ENCODE assay signal across 35 cellular contexts in the genomic region with DNA sequence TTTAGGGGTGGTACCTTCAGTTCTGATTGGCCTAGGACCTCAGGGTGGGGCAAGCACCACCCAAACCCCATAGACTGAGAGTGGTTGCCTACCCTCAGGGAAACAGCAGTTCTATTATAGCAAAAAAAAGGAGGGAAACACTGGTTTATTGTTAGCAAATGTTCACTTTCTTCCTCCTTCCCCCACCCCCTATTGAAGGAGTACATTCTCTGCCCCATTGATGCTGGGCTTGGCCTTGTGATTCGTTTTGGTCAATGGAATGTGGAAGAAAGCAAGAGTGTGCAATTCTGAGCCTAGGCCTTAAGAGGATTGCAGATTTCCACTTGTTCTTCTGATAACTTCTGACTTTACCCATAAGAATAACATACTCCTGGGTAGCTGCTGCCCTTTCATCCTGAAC.
"Had no signal": no experiment of that assay in that cellular context is flagged by ENCODE, and none has a peak within 500 bp of the region (broad histone marks: within the 10 kb centered on the region; RNA-seq: fewer than 3 reads in every experiment).

No MANE protein-coding gene starts in this region.

- ATAC-seq: activated CD8-positive, alpha-beta memory T cell treated with anti-CD3 and anti-CD28 coated beads, Interleukin-2, amount 10 ng/mL, durations not matched to agents 7 days and 5 days; PC-3; Right ventricle myocardium inferior had no signal

- H3K27ac Mint-ChIP-seq: activated B cell treated with CpG ODN at 0.5 μM for 24 hours; activated CD4-positive, alpha-beta memory T cell treated with anti-CD3 and anti-CD28 coated beads, Interleukin-2, amount 10 ng/mL, durations not matched to agents 7 days and 5 days; activated CD8-positive, alpha-beta memory T cell treated with anti-CD3 and anti-CD28 coated beads, Interleukin-2, amount 10 ng/mL, durations not matched to agents 7 days and 5 days; activated naive CD8-positive, alpha-beta T cell treated with anti-CD3 and anti-CD28 coated beads for 36 hours had no signal

- H3K9me3 Mint-ChIP-seq: activated CD4-positive, alpha-beta memory T cell treated with anti-CD3 and anti-CD28 coated beads, Interleukin-2, amount 10 ng/mL, durations not matched to agents 7 days and 5 days; activated naive CD8-positive, alpha-beta T cell treated with anti-CD3 and anti-CD28 coated beads for 36 hours had no signal

- H3K4me3 Mint-ChIP-seq: activated B cell treated with CpG ODN at 0.5 μM for 24 hours; activated CD4-positive, alpha-beta memory T cell treated with anti-CD3 and anti-CD28 coated beads, Interleukin-2, amount 10 ng/mL, durations not matched to agents 7 days and 5 days; activated CD8-positive, alpha-beta memory T cell treated with anti-CD3 and anti-CD28 coated beads, Interleukin-2, amount 10 ng/mL, durations not matched to agents 7 days and 5 days; activated naive CD8-positive, alpha-beta T cell treated with anti-CD3 and anti-CD28 coated beads for 36 hours had no signal

- H3K27me3 Mint-ChIP-seq: activated naive CD8-positive, alpha-beta T cell treated with anti-CD3 and anti-CD28 coated beads for 36 hours had no signal

- DNase-seq: activated B cell treated with CpG ODN at 0.5 μM for 24 hours; activated CD4-positive, alpha-beta memory T cell treated with anti-CD3 and anti-CD28 coated beads, Interleukin-2, amount 10 ng/mL, durations not matched to agents 7 days and 5 days; activated CD4-positive, alpha-beta T cell treated with anti-CD3 and anti-CD28 coated beads for 48 hours; activated CD4-positive, CD25-positive, alpha-beta regulatory T cell treated with anti-CD3 and anti-CD28 coated beads, Interleukin-2, amount 50 U/mL, for 72 hours; activated CD8-positive, alpha-beta memory T cell treated with anti-CD3 and anti-CD28 coated beads for 24 hours; activated CD8-positive, alpha-beta memory T cell treated with anti-CD3 and anti-CD28 coated beads, Interleukin-2, amount 10 ng/mL, durations not matched to agents 7 days and 5 days; activated CD8-positive, alpha-beta memory T cell treated with anti-CD3 and anti-CD28 coated beads, Interleukin-2, amount 50 U/mL, for 48 hours; activated effector memory CD4-positive, alpha-beta T cell treated with Interleukin-2 at 50 U/mL for 16 hours; activated naive CD4-positive, alpha-beta T cell treated with anti-CD3 and anti-CD28 coated beads, Interleukin-2, amount 50 U/mL, for 16 hours; activated naive CD8-positive, alpha-beta T cell treated with anti-CD3 and anti-CD28 coated beads for 36 hours; activated T-cell treated with anti-CD3 and anti-CD28 coated beads, Interleukin-2, amount 50 U/mL, for 48 hours; amniotic stem cell; aorta; brain microvascular endothelial cell; MM.1S; MV-4-11; NCI-H1092; NCI-H1436 treated with DMSO at 0.1 percent for 48 hours; NCI-H1694 treated with DMSO at 0.1 percent for 48 hours; NCI-H2029; NCI-H345; NCI-H524 treated with DMSO at 0.1 percent for 48 hours; NCI-H748 treated with DMSO at 0.1 percent for 48 hours; NK-92 treated with Interleukin-12 subunit alpha and Interleukin-12 subunit beta, amount 100 ng/mL, for 24 hours; PC-3; Peyer's patch; RPMI8226; SIG-M5; SW 1271; T-helper 1 cell; T-helper 2 cell; T-helper 9 cell had no signal

- H3K27ac ChIP-seq: brain microvascular endothelial cell, KMS-11, Peyer's patch, VCaP had no signal

- H3K4me1 Mint-ChIP-seq: activated CD4-positive, alpha-beta memory T cell treated with anti-CD3 and anti-CD28 coated beads, Interleukin-2, amount 10 ng/mL, durations not matched to agents 7 days and 5 days; activated CD8-positive, alpha-beta memory T cell treated with anti-CD3 and anti-CD28 coated beads, Interleukin-2, amount 10 ng/mL, durations not matched to agents 7 days and 5 days; activated naive CD8-positive, alpha-beta T cell treated with anti-CD3 and anti-CD28 coated beads for 36 hours had no signal

- H3K36me3 Mint-ChIP-seq: activated CD8-positive, alpha-beta memory T cell treated with anti-CD3 and anti-CD28 coated beads, Interleukin-2, amount 10 ng/mL, durations not matched to agents 7 days and 5 days; activated naive CD8-positive, alpha-beta T cell treated with anti-CD3 and anti-CD28 coated beads for 36 hours had no signal
